Comparison of ENCODE assay signal across 8 cellular contexts in the genomic region with DNA sequence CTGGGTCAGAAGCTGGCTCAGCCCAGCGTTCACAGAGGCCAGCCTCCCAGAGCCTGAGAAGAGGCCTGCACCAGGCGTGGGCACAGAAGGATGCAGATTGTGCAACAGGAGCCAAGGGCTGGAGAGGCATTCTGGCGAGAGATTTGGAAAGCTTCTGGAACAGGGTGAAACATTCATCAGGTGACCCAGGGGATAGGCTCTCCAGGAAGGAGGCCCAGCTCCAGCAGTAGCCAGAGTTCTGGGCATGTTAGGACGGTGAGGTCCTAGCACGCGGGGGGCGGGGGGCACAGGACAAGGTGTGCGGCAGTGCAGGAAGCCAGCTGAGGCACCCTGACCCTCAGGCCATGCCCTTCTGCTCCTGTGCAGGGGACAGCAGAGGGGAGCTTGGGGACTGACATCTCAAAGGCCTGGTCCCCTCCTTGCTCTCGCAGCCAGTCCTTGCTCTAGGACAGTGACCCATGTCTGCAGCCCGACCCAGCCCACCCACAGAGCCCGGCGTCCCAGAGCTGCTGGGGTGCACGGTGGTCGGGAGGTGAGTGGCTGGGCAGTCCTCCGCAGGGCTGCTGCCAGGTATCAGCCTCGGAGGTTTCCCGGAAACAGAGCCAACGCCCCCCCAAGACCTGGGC.
A peak's percentile ranks its signal among the peaks of the same experiment; 100 is the strongest.
DNase-seq lines count a peak whose midpoint lies in the region; ATAC-seq and TF ChIP-seq lines count a peak whose summit lies in the region.

No MANE protein-coding gene starts in this region.

- TF ChIP-seq POLR2A in HCT116 (IDR thresholded peaks at IDR 0.05; ENCODE audit: borderline replicate concordance, extremely low read depth, insufficient read depth, insufficient read length), result no peak

- no TSS peak for BruUV-seq in HCT116 (replicated peaks; lab: Mats Ljungman, UMichigan)

- TF ChIP-seq RAD21 in HCT116 (IDR thresholded peaks at IDR 0.05; ENCODE audit: low read depth), result no peak

- no peaks in the 10 kb centered on the region for H3K27me3 ChIP-seq in HCT116 (ENCODE audit: insufficient read depth, low read length)

- no peak overlapping the region for H2AFZ ChIP-seq in HCT116 (ENCODE audit: low read depth, low read length, poor library complexity, severe bottlenecking)

- POLR2A ChIA-PET in HCT116 (lab: Charles Lee), result interaction anchor here (0.6 to 1.2 kb wide), 2 partner anchors 125 to 220 kb away, joined by 3 read pairs; no protein-coding TSS in a partner anchor
- POLR2A ChIA-PET in activated naive CD8-positive, alpha-beta T cell treated with anti-CD3 and anti-CD28 coated beads, Interleukin-2, amount 10 ng/mL, durations not matched to agents 7 days and 5 days (lab: Charles Lee), result interaction anchor here (0.8 to 2.1 kb wide), 15 partner anchors 12 to 273 kb away, joined by 3 to 41 read pairs (median 6); a partner anchor contains a TSS

- H3K4me1 Mint-ChIP-seq in activated naive CD8-positive, alpha-beta T cell treated with anti-CD3 and anti-CD28 coated beads, Interleukin-2, amount 10 ng/mL, durations not matched to agents 7 days and 5 days, result peaks cover 29% of the 10 kb centered on the region
- H3K4me1 Mint-ChIP-seq in immature natural killer cell, result peaks cover 21 to 28% of the 10 kb centered on the region in 2 donors
- peaks cover 26% of the 10 kb centered on the region for H3K4me1 Mint-ChIP-seq in stimulated activated memory B cell treated with anti-CD40 and anti-IgM and Interleukin-4, amounts not matched to agents 10 μg/mL and 1 μg/mL and 100 μg/mL, for 72 hours

- H3K36me3 ChIP-seq in HCT116 (ENCODE audit: control insufficient read depth in 1 of 2, insufficient read depth in 2 of 2, low read length in 2 of 2), result no peaks in the 10 kb centered on the region

- no peaks in the 10 kb centered on the region for H3K9me3 ChIP-seq in HCT116 (ENCODE audit: control insufficient read depth in 1 of 2, insufficient read depth in 1 of 2, low read depth in 1 of 2, low read length in 2 of 2)

- H4K20me1 ChIP-seq in HCT116 (ENCODE audit: insufficient read depth), result no peaks in the 10 kb centered on the region

- H3K27ac Mint-ChIP-seq in activated naive CD8-positive, alpha-beta T cell treated with anti-CD3 and anti-CD28 coated beads, Interleukin-2, amount 10 ng/mL, durations not matched to agents 7 days and 5 days, result peak overlapping the region; percentile 83
- peak overlapping the region in 4 of 6 donors; percentile 51 to 79 (median 70) for H3K27ac Mint-ChIP-seq in immature natural killer cell
- peak overlapping the region; percentile 96 for H3K27ac Mint-ChIP-seq in stimulated activated memory B cell treated with anti-CD40 and anti-IgM and Interleukin-4, amounts not matched to agents 10 μg/mL and 1 μg/mL and 100 μg/mL, for 72 hours

- H3K4me1 ChIP-seq in HCT116 (ENCODE audit: control insufficient read depth in 1 of 2, insufficient read depth in 2 of 2, low read length in 2 of 2), result peaks cover 9 to 19% of the 10 kb centered on the region in 2 experiments; a peak in 3 of 4 replicates

- no peak overlapping the region; the same call in 1 of the 2 replicates for H3K9ac ChIP-seq in HCT116 (ENCODE audit: low read length)

- no peaks in the 10 kb centered on the region for H3K79me2 ChIP-seq in HCT116 (ENCODE audit: insufficient read depth, low read length)

- CTCF ChIA-PET in HCT116 (lab: Charles Lee), result interaction anchor here (0.7 to 3.4 kb wide), 5 partner anchors 109 to 275 kb away, joined by 3 to 30 read pairs (median 5); no protein-coding TSS in a partner anchor

- no peak overlapping the region; the same call in 1 of the 2 replicates for H3K27ac ChIP-seq in HCT116 (ENCODE audit: low read depth, low read length)

- DNase-seq in AG08396 (ENCODE audit: low spot score) (peak; percentile 51), HCT116 (ENCODE audit: low read depth, low spot score) (no peak), immature natural killer cell (no peak), kidney glomerular epithelial cell (lab: John Stamatoyannopoulos, UW) (no peak), GOT3 (lab: John Stamatoyannopoulos, UW) (no peak)
- no peak for DNase-seq in activated naive CD8-positive, alpha-beta T cell treated with anti-CD3 and anti-CD28 coated beads, Interleukin-2, amount 10 ng/mL, durations not matched to agents 7 days and 5 days

- no peaks in the 10 kb centered on the region for H3K9me2 ChIP-seq in HCT116 (ENCODE audit: insufficient read depth)

- H3K36me3 Mint-ChIP-seq in activated naive CD8-positive, alpha-beta T cell treated with anti-CD3 and anti-CD28 coated beads, Interleukin-2, amount 10 ng/mL, durations not matched to agents 7 days and 5 days, result peaks cover 11% of the 10 kb centered on the region
- H3K36me3 Mint-ChIP-seq in immature natural killer cell, result no peaks in the 10 kb centered on the region
- H3K36me3 Mint-ChIP-seq in stimulated activated memory B cell treated with anti-CD40 and anti-IgM and Interleukin-4, amounts not matched to agents 10 μg/mL and 1 μg/mL and 100 μg/mL, for 72 hours, result no peaks in the 10 kb centered on the region

- H3K9me3 Mint-ChIP-seq in activated naive CD8-positive, alpha-beta T cell treated with anti-CD3 and anti-CD28 coated beads, Interleukin-2, amount 10 ng/mL, durations not matched to agents 7 days and 5 days, result peaks cover 5% of the 10 kb centered on the region
- no peaks in the 10 kb centered on the region for H3K9me3 Mint-ChIP-seq in immature natural killer cell
- H3K9me3 Mint-ChIP-seq in stimulated activated memory B cell treated with anti-CD40 and anti-IgM and Interleukin-4, amounts not matched to agents 10 μg/mL and 1 μg/mL and 100 μg/mL, for 72 hours, result no peaks in the 10 kb centered on the region

- ATAC-seq in HCT116, result peak; percentile 15
- ATAC-seq in activated naive CD8-positive, alpha-beta T cell treated with anti-CD3 and anti-CD28 coated beads, Interleukin-2, amount 10 ng/mL, durations not matched to agents 7 days and 5 days (ENCODE audit: low read depth), result no peak
- no peak for ATAC-seq in stimulated activated memory B cell treated with anti-CD40 and anti-IgM and Interleukin-4, amounts not matched to agents 10 μg/mL and 1 μg/mL and 100 μg/mL, for 72 hours
- no peak for ATAC-seq in HG03521 (IDR thresholded peaks at IDR 0.05; ENCODE audit: unreplicated experiment)

- H3K4me3 ChIP-seq in HCT116 (replicated peaks in 1 of 2; ENCODE audit: low read depth in 1 of 2, low read length in 2 of 2), result peak overlapping the region; percentile 51 to 63; a peak in 3 of 4 replicates

- intact Hi-C loops in HCT116 (cut with micrococcal nuclease), result loop anchor here (1.0 to 10.0 kb wide), 3 partner anchors 111 to 273 kb away; a partner anchor contains a TSS

- peaks cover 3% of the 10 kb centered on the region for H3K27me3 Mint-ChIP-seq in activated naive CD8-positive, alpha-beta T cell treated with anti-CD3 and anti-CD28 coated beads, Interleukin-2, amount 10 ng/mL, durations not matched to agents 7 days and 5 days
- H3K27me3 Mint-ChIP-seq in immature natural killer cell (ENCODE audit: low read depth in 3 of 3), result peaks cover 0 to 3% (median 2%) of the 10 kb centered on the region in 3 donors
- H3K27me3 Mint-ChIP-seq in stimulated activated memory B cell treated with anti-CD40 and anti-IgM and Interleukin-4, amounts not matched to agents 10 μg/mL and 1 μg/mL and 100 μg/mL, for 72 hours, result no peaks in the 10 kb centered on the region

- RAD21 ChIA-PET in HCT116 (lab: Charles Lee; ENCODE audit: low non-redundant PET in 1 of 2, low total read pairs in 2 of 2, uncharacterized antibody in 2 of 2, unreplicated experiment in 2 of 2), result interaction anchor here (1.0 to 2.0 kb wide), 4 partner anchors 111 to 274 kb away, joined by 3 to 8 read pairs (median 6); a partner anchor contains a TSS

- H3K4me3 Mint-ChIP-seq in activated naive CD8-positive, alpha-beta T cell treated with anti-CD3 and anti-CD28 coated beads, Interleukin-2, amount 10 ng/mL, durations not matched to agents 7 days and 5 days, result peak overlapping the region; percentile 72
- peak overlapping the region; percentile 54 to 75 (median 66) for H3K4me3 Mint-ChIP-seq in immature natural killer cell
- peak overlapping the region; percentile 89 for H3K4me3 Mint-ChIP-seq in stimulated activated memory B cell treated with anti-CD40 and anti-IgM and Interleukin-4, amounts not matched to agents 10 μg/mL and 1 μg/mL and 100 μg/mL, for 72 hours

- peak overlapping the region; percentile 87 for H3K4me2 ChIP-seq in HCT116 (ENCODE audit: low read length)

- TF ChIP-seq CTCF in HCT116 (IDR thresholded peaks at IDR 0.05 in 2 of 3, conservative IDR thresholded peaks at IDR 0.05 in 1 of 3; ENCODE audit: borderline replicate concordance in 1 of 3, insufficient read depth in 1 of 3, low read depth in 2 of 3, low read length in 2 of 3), result no peak

TF ChIP-seq in HCT116, 20 proteins besides CTCF, POLR2A, EP300 and RAD21 (continues in another document):
- TF ChIP-seq CEBPB (IDR thresholded peaks at IDR 0.05; ENCODE audit: low read depth), result no peak
- TF ChIP-seq YY1 (IDR thresholded peaks at IDR 0.05; ENCODE audit: extremely low read depth, insufficient replicate concordance, low read depth, low read length), result no peak
- TF ChIP-seq ZFX (IDR thresholded peaks at IDR 0.05), result no peak
- no peak for TF ChIP-seq CBX3 (IDR thresholded peaks at IDR 0.05; ENCODE audit: low read depth)
- TF ChIP-seq, protein P1, sequence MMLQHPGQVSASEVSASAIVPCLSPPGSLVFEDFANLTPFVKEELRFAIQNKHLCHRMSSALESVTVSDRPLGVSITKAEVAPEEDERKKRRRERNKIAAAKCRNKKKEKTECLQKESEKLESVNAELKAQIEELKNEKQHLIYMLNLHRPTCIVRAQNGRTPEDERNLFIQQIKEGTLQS (IDR thresholded peaks at IDR 0.05), result no peak
- TF ChIP-seq, protein P2, sequence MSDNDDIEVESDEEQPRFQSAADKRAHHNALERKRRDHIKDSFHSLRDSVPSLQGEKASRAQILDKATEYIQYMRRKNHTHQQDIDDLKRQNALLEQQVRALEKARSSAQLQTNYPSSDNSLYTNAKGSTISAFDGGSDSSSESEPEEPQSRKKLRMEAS (IDR thresholded peaks at IDR 0.05), result no peak
- TF ChIP-seq JUND (IDR thresholded peaks at IDR 0.05), result no peak
- no peak for TF ChIP-seq FOSL1 (IDR thresholded peaks at IDR 0.05; ENCODE audit: low read depth)
- TF ChIP-seq SIN3A (IDR thresholded peaks at IDR 0.05; ENCODE audit: low read depth), result no peak
- no peak for TF ChIP-seq EGR1 (IDR thresholded peaks at IDR 0.05; ENCODE audit: low read depth)
- TF ChIP-seq SP1 (IDR thresholded peaks at IDR 0.05; ENCODE audit: low read depth), result no peak
- no peak for TF ChIP-seq POLR2AphosphoS5 (IDR thresholded peaks at IDR 0.05; ENCODE audit: low read depth, low read length)
- no peak for TF ChIP-seq ZNF274 (IDR thresholded peaks at IDR 0.05; ENCODE audit: low read depth, low read length)
